In genomic region chr18:47175895-47176575, GRCh38 we compare ENCODE assay signal across 1 cellular context.
TF ChIP-seq lines count a peak whose summit lies in the region.

IER3IP1 (minus strand) TSS chr18:47176364; CDS start chr18:47176277, 87 bp downstream.

TF ChIP-seq in HEK293, 187 proteins besides CTCF, POLR2A, EP300 and RAD21 (continued from another document):
- TF ChIP-seq ZBTB10 (tag by site-specific recombination; IDR thresholded peaks at IDR 0.05) (peak; percentile 53; the same call in 1 of the 2 replicates), SP3 (tag by site-specific recombination; IDR thresholded peaks at IDR 0.05) (peak; percentile 72), ZSCAN30 (tag by site-specific recombination; IDR thresholded peaks at IDR 0.05) (peak; percentile 59; the same call in 1 of the 2 replicates), SP2 (tag by site-specific recombination; IDR thresholded peaks at IDR 0.05) (peak; percentile 51), OSR2 (tag by site-specific recombination; IDR thresholded peaks at IDR 0.05) (no peak), ZNF416 (tag by site-specific recombination; IDR thresholded peaks at IDR 0.05) (no peak), ZNF114 (tag by site-specific recombination; IDR thresholded peaks at IDR 0.05) (no peak), ZBTB49 (tag by site-specific recombination; IDR thresholded peaks at IDR 0.05; ENCODE audit: low read depth) (no peak), ZNF366 (tag by site-specific recombination; conservative IDR thresholded peaks at IDR 0.05) (no peak), ZNF214 (tag by site-specific recombination; IDR thresholded peaks at IDR 0.05; ENCODE audit: borderline replicate concordance) (no peak)
